ENCODE assay signal across 8 cellular contexts in genomic region chr17:752620-753219, GRCh38. TPM values are rescaled to one million over a fixed set of nuclear protein-coding genes. Genes with fewer than 3 reads are reported as not detected.
DNase-seq lines count a peak whose midpoint lies in the region; ATAC-seq and TF ChIP-seq lines count a peak whose summit lies in the region.

No MANE protein-coding gene starts in this region.

- H3K9ac ChIP-seq in MM.1S (ENCODE audit: low read length) = peak overlapping the region; percentile 92

- H3K9me3 Mint-ChIP-seq in activated naive CD8-positive, alpha-beta T cell treated with anti-CD3 and anti-CD28 coated beads, Interleukin-2, amount 10 ng/mL, durations not matched to agents 7 days and 5 days = peaks cover 4% of the 10 kb centered on the region

- no peaks in the 10 kb centered on the region for H3K27me3 ChIP-seq in MM.1S (replicated peaks; ENCODE audit: insufficient read depth, low read length)
- H3K27me3 ChIP-seq in prostate gland (replicated peaks; ENCODE audit: insufficient read depth) = no peaks in the 10 kb centered on the region

- H3K36me3 ChIP-seq in MM.1S (replicated peaks; ENCODE audit: insufficient read depth, low read length) (no peaks in the 10 kb centered on the region; the same call in 1 of the 2 replicates), prostate gland (no peaks in the 10 kb centered on the region)

- TF ChIP-seq CTCF in MM.1S (IDR thresholded peaks at IDR 0.05; ENCODE audit: low read length) = no peak
- TF ChIP-seq CTCF in prostate gland (IDR thresholded peaks at IDR 0.05) = no peak

- ATAC-seq in activated naive CD8-positive, alpha-beta T cell treated with anti-CD3 and anti-CD28 coated beads, Interleukin-2, amount 10 ng/mL, durations not matched to agents 7 days and 5 days (ENCODE audit: low read depth) = peak; percentile 7
- ATAC-seq in left ventricle myocardium superior (peak; percentile 78), GM21825 (IDR thresholded peaks at IDR 0.05; ENCODE audit: unreplicated experiment) (no peak)

- peak overlapping the region; percentile 65 for H3K4me3 ChIP-seq in MM.1S (ENCODE audit: low read length)
- peak overlapping the region; percentile 77 to 83 for H3K4me3 ChIP-seq in prostate gland

- peaks cover 7% of the 10 kb centered on the region; the same call in 1 of the 2 replicates for H3K4me1 ChIP-seq in MM.1S (ENCODE audit: low read length)
- H3K4me1 ChIP-seq in prostate gland (replicated peaks) = no peaks in the 10 kb centered on the region

- intact Hi-C loops in left ventricle myocardium superior (cut with micrococcal nuclease) = no loop called here
- intact Hi-C loops in prostate gland (cut with DNase I) = no loop called here

- H2AFZ ChIP-seq in MM.1S (ENCODE audit: low read length) = peak overlapping the region; percentile 99

- POLR2A ChIA-PET in activated naive CD8-positive, alpha-beta T cell treated with anti-CD3 and anti-CD28 coated beads, Interleukin-2, amount 10 ng/mL, durations not matched to agents 7 days and 5 days (lab: Charles Lee) = interaction anchor here (0.6 to 3.3 kb wide), 7 partner anchors 17 to 1076 kb away, joined by 3 to 12 read pairs (median 3); partner anchors contain the start of genes GLOD4, MRM3 and VPS53

- WGBS in prostate gland = 4% methylated on average over 32 of the region's 43 CpGs

- H3K27ac ChIP-seq in MM.1S (ENCODE audit: low read length) (no peak overlapping the region; the same call in 1 of the 2 replicates), prostate gland (peak overlapping the region; percentile 88 to 92)

- H4K20me1 ChIP-seq in MM.1S (ENCODE audit: insufficient read depth, low read length) = no peaks in the 10 kb centered on the region

- peaks cover 29% of the 10 kb centered on the region for H3K36me3 Mint-ChIP-seq in activated naive CD8-positive, alpha-beta T cell treated with anti-CD3 and anti-CD28 coated beads, Interleukin-2, amount 10 ng/mL, durations not matched to agents 7 days and 5 days

- no peaks in the 10 kb centered on the region for H3K27me3 Mint-ChIP-seq in activated naive CD8-positive, alpha-beta T cell treated with anti-CD3 and anti-CD28 coated beads, Interleukin-2, amount 10 ng/mL, durations not matched to agents 7 days and 5 days

- H3K4me1 Mint-ChIP-seq in activated naive CD8-positive, alpha-beta T cell treated with anti-CD3 and anti-CD28 coated beads, Interleukin-2, amount 10 ng/mL, durations not matched to agents 7 days and 5 days = peaks cover 25% of the 10 kb centered on the region

- H3K79me2 ChIP-seq in MM.1S (ENCODE audit: low read length) = peaks cover 38% of the 10 kb centered on the region

- H3K9me3 ChIP-seq in MM.1S (replicated peaks; ENCODE audit: insufficient read depth, low read length) (no peaks in the 10 kb centered on the region), prostate gland (no peaks in the 10 kb centered on the region)

- peak overlapping the region; percentile 98 for H3K4me3 Mint-ChIP-seq in activated naive CD8-positive, alpha-beta T cell treated with anti-CD3 and anti-CD28 coated beads, Interleukin-2, amount 10 ng/mL, durations not matched to agents 7 days and 5 days

- TF ChIP-seq POLR2A in prostate gland (IDR thresholded peaks at IDR 0.05) = no peak

- H3K4me2 ChIP-seq in MM.1S (ENCODE audit: low read depth, low read length) = peak overlapping the region; percentile 85

- no peaks in the 10 kb centered on the region for H3K9me2 ChIP-seq in MM.1S (replicated peaks; ENCODE audit: insufficient read depth, low read length)

- DNase-seq in activated gamma-delta T cell treated with Interleukin-2 at 50 U/mL for 16 hours = peak; percentile 39
- no peak for DNase-seq in activated gamma-delta T cell (lab: John Stamatoyannopoulos, UW)
- DNase-seq in MM.1S = no peak
- no peak for DNase-seq in activated naive CD8-positive, alpha-beta T cell treated with anti-CD3 and anti-CD28 coated beads, Interleukin-2, amount 10 ng/mL, durations not matched to agents 7 days and 5 days
- peak; percentile 82 for DNase-seq in left ventricle myocardium superior
- peak; percentile 64 for DNase-seq in prostate gland (ENCODE audit: low spot score)
- no peak for DNase-seq in COLO829 (ENCODE audit: low spot score)

- H3K27ac Mint-ChIP-seq in activated naive CD8-positive, alpha-beta T cell treated with anti-CD3 and anti-CD28 coated beads, Interleukin-2, amount 10 ng/mL, durations not matched to agents 7 days and 5 days = peak overlapping the region; percentile 97

- H3F3A ChIP-seq in MM.1S (ENCODE audit: insufficient read depth, low read length) = 0 out of 2 replicates have a peak, but pooled peaks cover 5% of the 10 kb centered on the region

RNA-seq across cellular contexts. Expression of gene GEMIN4, which starts 0.7 kb away (rescaled TPM):
- total RNA-seq in activated naive CD8-positive, alpha-beta T cell treated with anti-CD3 and anti-CD28 coated beads, Interleukin-2, amount 10 ng/mL, durations not matched to agents 7 days and 5 days = 10 to 100 TPM; 29.4 to 30.2 TPM
- total RNA-seq in left ventricle myocardium superior = 14.1 TPM
- total RNA-seq in prostate gland = 10 to 100 TPM; 27.9 to 33.1 TPM

RNA-seq across cellular contexts. Expression of gene TLCD3A, which starts 20.3 kb away (rescaled TPM):
- total RNA-seq in activated naive CD8-positive, alpha-beta T cell treated with anti-CD3 and anti-CD28 coated beads, Interleukin-2, amount 10 ng/mL, durations not matched to agents 7 days and 5 days = 10 to 100 TPM; 12.5 to 13.1 TPM
- 2.3 TPM for total RNA-seq in left ventricle myocardium superior
- total RNA-seq in prostate gland = 10 to 100 TPM in 1 of 2 donors, 1 to 10 TPM in 1; 8.1 to 12.0 TPM

RNA-seq across cellular contexts. Expression of gene GLOD4, which starts 29.4 kb away (rescaled TPM):
- total RNA-seq in activated naive CD8-positive, alpha-beta T cell treated with anti-CD3 and anti-CD28 coated beads, Interleukin-2, amount 10 ng/mL, durations not matched to agents 7 days and 5 days = 10 to 100 TPM; 57.8 to 64.8 TPM
- 29.9 TPM for total RNA-seq in left ventricle myocardium superior
- total RNA-seq in prostate gland = 100 to 1,000 TPM in 1 of 2 donors, 10 to 100 TPM in 1; 72.4 to 113 TPM

RNA-seq across cellular contexts. Expression of gene MRM3, which starts 29.4 kb away (rescaled TPM):
- total RNA-seq in activated naive CD8-positive, alpha-beta T cell treated with anti-CD3 and anti-CD28 coated beads, Interleukin-2, amount 10 ng/mL, durations not matched to agents 7 days and 5 days = 10 to 100 TPM; 18.3 to 21.5 TPM
- total RNA-seq in left ventricle myocardium superior (22.4 TPM), prostate gland (10 to 100 TPM; 15.1 to 22.3 TPM)

RNA-seq across cellular contexts. Expression of gene VPS53, which starts 38.1 kb away (rescaled TPM):
- total RNA-seq in activated naive CD8-positive, alpha-beta T cell treated with anti-CD3 and anti-CD28 coated beads, Interleukin-2, amount 10 ng/mL, durations not matched to agents 7 days and 5 days = 10 to 100 TPM; 61.0 to 68.4 TPM
- total RNA-seq in left ventricle myocardium superior = 35.4 TPM
- total RNA-seq in prostate gland = 10 to 100 TPM; 24.5 to 64.4 TPM

Comparison
In these comparisons a context has a peak if more than half of its experiments do, and no peak if none do; other contexts are left out.
1. DNase-seq: peak in activated gamma-delta T cell treated with Interleukin-2 at 50 U/mL for 16 hours (single experiment), left ventricle myocardium superior (single experiment) and prostate gland (single experiment); none in activated gamma-delta T cell (single experiment), MM.1S (single experiment), activated naive CD8-positive, alpha-beta T cell treated with anti-CD3 and anti-CD28 coated beads, Interleukin-2, amount 10 ng/mL, durations not matched to agents 7 days and 5 days (single experiment) and COLO829 (single experiment).